In the genomic region with DNA sequence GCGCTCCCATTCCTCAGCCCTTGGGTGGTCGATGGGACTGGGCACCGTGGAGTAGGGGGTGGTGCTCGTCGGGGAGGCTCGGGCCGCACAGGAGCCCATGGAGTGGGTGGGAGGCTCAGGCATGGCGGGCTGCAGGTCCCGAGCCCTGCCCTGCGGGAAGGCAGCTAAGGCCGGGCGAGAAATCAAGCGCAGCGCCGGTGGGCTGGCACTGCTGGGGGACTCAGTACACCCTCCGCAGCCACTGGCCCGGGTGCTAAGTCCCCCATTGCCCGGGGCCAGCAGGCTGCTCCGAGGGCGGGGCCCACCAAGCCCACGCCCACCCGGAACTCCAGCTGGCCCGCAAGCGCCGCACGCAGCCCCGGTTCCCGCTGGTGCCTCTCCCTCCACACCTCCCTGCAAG, we compare ENCODE assay signal across 9 cellular contexts. TPM values are rescaled to one million over a fixed set of nuclear protein-coding genes. Genes with fewer than 3 reads are reported as not detected.
DNase-seq lines count a peak whose midpoint lies in the region; ATAC-seq and TF ChIP-seq lines count a peak whose summit lies in the region.
"Not testable (repeated sequence)": the region's sequence is repeated elsewhere in the genome, so short reads cannot be mapped to it uniquely, and the experiment has no call there.
"Had no signal": no experiment of that assay in that cellular context is flagged by ENCODE, and none has a peak within 500 bp of the region (broad histone marks: within the 10 kb centered on the region; RNA-seq: fewer than 3 reads in every experiment).

No MANE protein-coding gene starts in this region.

- WGBS in neuronal stem cell (ENCODE audit: extremely low coverage in 2 of 2, insufficient read length in 2 of 2, insufficient replicate concordance in 1 of 2), 2 donors = no CpG with 5 or more reads among the region's 28 CpGs
- WGBS in testis, 2 donors = 80 to 86% methylated on average over 1 to 28 of the region's 28 CpGs

- not testable (repeated sequence) for H3K14ac ChIP-seq in neuronal stem cell (ENCODE audit: low read length)

- H3K4me2 ChIP-seq in neuronal stem cell (ENCODE audit: insufficient read depth, low read length, poor library complexity, severe bottlenecking) = peak overlapping the region; percentile 11

- not testable (repeated sequence) for H3K27me3 Mint-ChIP-seq in T-helper 17 cell; immature natural killer cell (ENCODE audit: low read depth in 3 of 3); natural killer cell (ENCODE audit: low read depth in 2 of 2); stimulated activated memory B cell treated with anti-CD40 and anti-IgM and Interleukin-4, amounts not matched to agents 10 μg/mL and 1 μg/mL and 100 μg/mL, for 72 hours; stimulated activated naive B cell treated with anti-CD40 and anti-IgM and Interleukin-4, amounts not matched to agents 10 μg/mL and 1 μg/mL and 100 μg/mL, for 72 hours

- H2BK15ac ChIP-seq in neuronal stem cell (ENCODE audit: low read length) = not testable (repeated sequence)

- not testable (repeated sequence) for H3K27me3 ChIP-seq in neuronal stem cell (ENCODE audit: control insufficient read depth in 3 of 3, insufficient read depth in 3 of 3, low read depth in 1 of 3, low read length in 3 of 3); testis

- H3K4me3 ChIP-seq in neuronal stem cell (ENCODE audit: low read length in 2 of 2) = not testable (repeated sequence)
- H3K4me3 ChIP-seq in testis = peak overlapping the region; percentile 26 to 34

- not testable (repeated sequence) for H2BK12ac ChIP-seq in neuronal stem cell (ENCODE audit: low read length)

- H3K4me3 Mint-ChIP-seq in T-helper 17 cell; immature natural killer cell; natural killer cell; stimulated activated memory B cell treated with anti-CD40 and anti-IgM and Interleukin-4, amounts not matched to agents 10 μg/mL and 1 μg/mL and 100 μg/mL, for 72 hours: not testable (repeated sequence)
- peak overlapping the region; percentile 22 to 30 for H3K4me3 Mint-ChIP-seq in stimulated activated naive B cell treated with anti-CD40 and anti-IgM and Interleukin-4, amounts not matched to agents 10 μg/mL and 1 μg/mL and 100 μg/mL, for 72 hours

- not testable (repeated sequence) for H2AFZ ChIP-seq in neuronal stem cell (ENCODE audit: low read length)

- H3K36me3 ChIP-seq in neuronal stem cell (replicated peaks in 1 of 2; ENCODE audit: control insufficient read depth in 2 of 2, insufficient read depth in 2 of 2, low read length in 2 of 2); testis (ENCODE audit: low read depth, missing control alignments): not testable (repeated sequence)

- not testable (repeated sequence) for H4K8ac ChIP-seq in neuronal stem cell (ENCODE audit: low read depth, low read length)

- H3K9me3 Mint-ChIP-seq in immature natural killer cell; natural killer cell; stimulated activated memory B cell treated with anti-CD40 and anti-IgM and Interleukin-4, amounts not matched to agents 10 μg/mL and 1 μg/mL and 100 μg/mL, for 72 hours; stimulated activated naive B cell treated with anti-CD40 and anti-IgM and Interleukin-4, amounts not matched to agents 10 μg/mL and 1 μg/mL and 100 μg/mL, for 72 hours: not testable (repeated sequence)

- DNase-seq in T-helper 17 cell; immature natural killer cell; natural killer cell; neuronal stem cell (ENCODE audit: low spot score); stimulated activated naive B cell treated with anti-CD40 and anti-IgM and Interleukin-4, amounts not matched to agents 10 μg/mL and 1 μg/mL and 100 μg/mL, for 72 hours; testis: not testable (repeated sequence)

- H3K9me3 ChIP-seq in T-helper 17 cell (ENCODE audit: control insufficient read depth, low read length, poor library complexity, severe bottlenecking); neuronal stem cell (replicated peaks in 1 of 2; ENCODE audit: control insufficient read depth in 2 of 2, insufficient read depth in 1 of 2, low read depth in 1 of 2, low read length in 2 of 2); testis: not testable (repeated sequence)

- H3K4me1 ChIP-seq in neuronal stem cell (ENCODE audit: control insufficient read depth in 2 of 2, insufficient read depth in 1 of 2, low read depth in 1 of 2, low read length in 2 of 2) = not testable (repeated sequence)
- peaks cover 14% of the 10 kb centered on the region for H3K4me1 ChIP-seq in testis

- intact Hi-C loops in natural killer cell (cut with micrococcal nuclease) = loop anchor here (1.0 to 10.0 kb wide), 2 partner anchors 50 to 436 kb away; a partner anchor contains a TSS
- intact Hi-C loops in testis (cut with DNase I; ENCODE audit: low total_unique reads) = not testable (repeated sequence)

- H4K91ac ChIP-seq in neuronal stem cell (ENCODE audit: low read depth, low read length, poor library complexity) = not testable (repeated sequence)

- H3K23ac ChIP-seq in neuronal stem cell (ENCODE audit: low read depth, low read length, poor library complexity) = not testable (repeated sequence)

- TF ChIP-seq POLR2A in testis (IDR thresholded peaks at IDR 0.05) = not testable (repeated sequence)

- not testable (repeated sequence) for TF ChIP-seq CTCF in natural killer cell (IDR thresholded peaks at IDR 0.05); testis (IDR thresholded peaks at IDR 0.05)

- not testable (repeated sequence) for H3K36me3 Mint-ChIP-seq in T-helper 17 cell (ENCODE audit: low read depth); natural killer cell
- H3K36me3 Mint-ChIP-seq in immature natural killer cell = peaks cover 1 to 11% (median 2%) of the 10 kb centered on the region in 3 donors
- H3K36me3 Mint-ChIP-seq in stimulated activated memory B cell treated with anti-CD40 and anti-IgM and Interleukin-4, amounts not matched to agents 10 μg/mL and 1 μg/mL and 100 μg/mL, for 72 hours = peaks cover 15% of the 10 kb centered on the region
- H3K36me3 Mint-ChIP-seq in stimulated activated naive B cell treated with anti-CD40 and anti-IgM and Interleukin-4, amounts not matched to agents 10 μg/mL and 1 μg/mL and 100 μg/mL, for 72 hours = peaks cover 24 to 29% of the 10 kb centered on the region in 2 donors

- ATAC-seq in T-helper 17 cell; natural killer cell; stimulated activated memory B cell treated with anti-CD40 and anti-IgM and Interleukin-4, amounts not matched to agents 10 μg/mL and 1 μg/mL and 100 μg/mL, for 72 hours; stimulated activated naive B cell treated with anti-CD40 and anti-IgM and Interleukin-4, amounts not matched to agents 10 μg/mL and 1 μg/mL and 100 μg/mL, for 72 hours (replicated peaks): not testable (repeated sequence)

- H2BK5ac ChIP-seq in neuronal stem cell (ENCODE audit: low read length) = not testable (repeated sequence)

- H3K4me1 Mint-ChIP-seq in T-helper 17 cell (peaks cover 38% of the 10 kb centered on the region), immature natural killer cell (peaks cover 53 to 55% of the 10 kb centered on the region in 2 donors), natural killer cell (peaks cover 50 to 51% of the 10 kb centered on the region in 2 donors)
- peaks cover 23% of the 10 kb centered on the region for H3K4me1 Mint-ChIP-seq in stimulated activated memory B cell treated with anti-CD40 and anti-IgM and Interleukin-4, amounts not matched to agents 10 μg/mL and 1 μg/mL and 100 μg/mL, for 72 hours
- peaks cover 23 to 57% of the 10 kb centered on the region in 2 donors for H3K4me1 Mint-ChIP-seq in stimulated activated naive B cell treated with anti-CD40 and anti-IgM and Interleukin-4, amounts not matched to agents 10 μg/mL and 1 μg/mL and 100 μg/mL, for 72 hours

- not testable (repeated sequence) for H3K4ac ChIP-seq in neuronal stem cell (ENCODE audit: low read length)

- not testable (repeated sequence) for H3K9ac ChIP-seq in neuronal stem cell (ENCODE audit: low read depth, low read length, poor library complexity)

- H2AK5ac ChIP-seq in neuronal stem cell (ENCODE audit: low read depth, low read length) = not testable (repeated sequence)

- peak overlapping the region; percentile 82 for H3K27ac Mint-ChIP-seq in T-helper 17 cell
- H3K27ac Mint-ChIP-seq in immature natural killer cell = peak overlapping the region in 4 of 6 donors; percentile 82 to 91 (median 90)
- peak overlapping the region; percentile 78 to 97 for H3K27ac Mint-ChIP-seq in natural killer cell
- H3K27ac Mint-ChIP-seq in stimulated activated memory B cell treated with anti-CD40 and anti-IgM and Interleukin-4, amounts not matched to agents 10 μg/mL and 1 μg/mL and 100 μg/mL, for 72 hours = peak overlapping the region; percentile 0
- H3K27ac Mint-ChIP-seq in stimulated activated naive B cell treated with anti-CD40 and anti-IgM and Interleukin-4, amounts not matched to agents 10 μg/mL and 1 μg/mL and 100 μg/mL, for 72 hours = peak overlapping the region; percentile 44

- not testable (repeated sequence) for H2BK120ac ChIP-seq in neuronal stem cell (ENCODE audit: low read depth, low read length)

- not testable (repeated sequence) for H3K27ac ChIP-seq in neuronal stem cell (replicated peaks; ENCODE audit: low read length); testis

- not testable (repeated sequence) for H3K79me1 ChIP-seq in neuronal stem cell (ENCODE audit: low read depth, low read length)

- not testable (repeated sequence) for H3K18ac ChIP-seq in neuronal stem cell (ENCODE audit: low read length)

RNA-seq across cellular contexts. Expression of a gene that starts 20.0 kb away (rescaled TPM):
- 10 to 100 TPM in 1 of 2 donors, 1 to 10 TPM in 1; 9.2 to 10.3 TPM for total RNA-seq in T-helper 17 cell
- 100 to 1,000 TPM in 2 of 3 donors, 10 to 100 TPM in 1; 80.4 to 142 (median 108) TPM for polyA plus RNA-seq in immature natural killer cell
- 10 to 100 TPM; 26.9 to 41.5 (median 30.6) TPM for total RNA-seq in natural killer cell
- 2.2 TPM for polyA plus RNA-seq in neuronal stem cell (2013, experiment 1 of 2)
- 2.0 TPM for polyA plus RNA-seq in neuronal stem cell (2013, experiment 2 of 2)
- total RNA-seq in testis = 10 to 100 TPM; 70.9 to 72.0 TPM
- polyA plus RNA-seq in testis (ENCODE audit: insufficient read depth, low read depth, low replicate concordance) = 126 TPM
- total RNA-seq: A172, Daoy had no signal

RNA-seq across cellular contexts. Expression of a gene that starts 51.2 kb away (rescaled TPM):
- total RNA-seq in T-helper 17 cell (100 to 1,000 TPM; 124 to 134 TPM), natural killer cell (100 to 1,000 TPM; 115 to 158 (median 156) TPM), testis (10 to 100 TPM; 28.1 to 29.0 TPM)
- polyA plus RNA-seq in immature natural killer cell (10 to 100 TPM; 11.1 to 36.1 (median 16.5) TPM), testis (ENCODE audit: insufficient read depth, low read depth, low replicate concordance) (8.6 TPM)
- polyA plus RNA-seq in neuronal stem cell (2013, experiment 1 of 2) = 47.2 TPM
- polyA plus RNA-seq in neuronal stem cell (2013, experiment 2 of 2) = 47.9 TPM

Comparison
In these comparisons a context has a peak if more than half of its experiments do, and no peak if none do; other contexts are left out.
1. H3K27ac Mint-ChIP-seq: peak in every context shown above with its lines; median percentile 90 in immature natural killer cell; 88 in natural killer cell; 82 in T-helper 17 cell; 44 in stimulated activated naive B cell treated with anti-CD40 and anti-IgM and Interleukin-4, amounts not matched to agents 10 μg/mL and 1 μg/mL and 100 μg/mL, for 72 hours; 0 in stimulated activated memory B cell treated with anti-CD40 and anti-IgM and Interleukin-4, amounts not matched to agents 10 μg/mL and 1 μg/mL and 100 μg/mL, for 72 hours.